Comparison of ENCODE assay signal across 14 cellular contexts in genomic region chr17:31413081-31413799, GRCh38. TPM values are rescaled to one million over a fixed set of nuclear protein-coding genes. Genes with fewer than 3 reads are reported as not detected.
DNase-seq lines count a peak whose midpoint lies in the region; ATAC-seq and TF ChIP-seq lines count a peak whose summit lies in the region.
"Had no signal": no experiment of that assay in that cellular context is flagged by ENCODE, and none has a peak within 500 bp of the region (broad histone marks: within the 10 kb centered on the region; RNA-seq: fewer than 3 reads in every experiment).

No MANE protein-coding gene starts in this region.

- ATAC-seq in GM19455 (IDR thresholded peaks at IDR 0.05; ENCODE audit: unreplicated experiment), result no peak

- no peak overlapping the region for H3K4me2 ChIP-seq in mesendoderm (ENCODE audit: low read length)
- H3K4me2 ChIP-seq: KMS-11 had no signal

- no peak for TF ChIP-seq CTCF in spleen (IDR thresholded peaks at IDR 0.05 in 8 of 11, conservative IDR thresholded peaks at IDR 0.05 in 3 of 11)

- H3K23ac ChIP-seq in mesendoderm (ENCODE audit: low read length), result peak overlapping the region; percentile 45

- no peak overlapping the region for H4K8ac ChIP-seq in mesendoderm (ENCODE audit: low read depth, low read length)

- H3K4me3 ChIP-seq in SJCRH30 (no peak overlapping the region), mesendoderm (ENCODE audit: low read length) (no peak overlapping the region), spleen (no peak overlapping the region)

- no peak for TF ChIP-seq POLR2A in spleen (IDR thresholded peaks at IDR 0.05)

- no peaks in the 10 kb centered on the region for H3K79me1 ChIP-seq in mesendoderm (ENCODE audit: low read length)

- H3K36me3 ChIP-seq in SJCRH30, result no peaks in the 10 kb centered on the region
- H3K36me3 ChIP-seq in mesendoderm (ENCODE audit: control insufficient read depth, insufficient read depth, low read length), result no peaks in the 10 kb centered on the region
- no peaks in the 10 kb centered on the region for H3K36me3 ChIP-seq in spleen

- H3K9ac ChIP-seq in mesendoderm (ENCODE audit: low read length), result no peak overlapping the region
- H3K9ac ChIP-seq: KMS-11 had no signal

- H3K9me3 ChIP-seq in SJCRH30 (replicated peaks) (no peaks in the 10 kb centered on the region), spleen (no peaks in the 10 kb centered on the region)

- peak overlapping the region; percentile 40 for H3K27ac ChIP-seq in SJCRH30
- H3K27ac ChIP-seq in cingulate gyrus (ENCODE audit: low read depth, low read length), result peak overlapping the region; percentile 98
- no peak overlapping the region for H3K27ac ChIP-seq in mesendoderm (ENCODE audit: low read depth, low read length)
- H3K27ac ChIP-seq in spleen, result no peak overlapping the region
- H3K27ac ChIP-seq: HL-60, KMS-11 had no signal

- no peak overlapping the region for H2BK15ac ChIP-seq in mesendoderm (replicated peaks; ENCODE audit: low read depth)

- intact Hi-C loops in spleen (cut with DNase I; ENCODE audit: low total_unique reads), result no loop called here

- H4K5ac ChIP-seq in mesendoderm (ENCODE audit: low read length), result no peak overlapping the region

- no peak overlapping the region for H3K56ac ChIP-seq in mesendoderm (ENCODE audit: low read length)

- H3K18ac ChIP-seq in mesendoderm (ENCODE audit: low read length), result no peak overlapping the region

- H3K27me3 ChIP-seq in SJCRH30, result no peaks in the 10 kb centered on the region
- H3K27me3 ChIP-seq in mesendoderm (ENCODE audit: insufficient read depth, low read length, poor library complexity), result no peaks in the 10 kb centered on the region
- H3K27me3 ChIP-seq in spleen (replicated peaks in 1 of 7), result peaks cover 0 to 17% (median 0%) of the 10 kb centered on the region in 7 donors

- peaks cover 55% of the 10 kb centered on the region for H3K4me1 ChIP-seq in SJCRH30
- no peaks in the 10 kb centered on the region for H3K4me1 ChIP-seq in mesendoderm (ENCODE audit: control insufficient read depth, low read depth, low read length)
- H3K4me1 ChIP-seq in spleen, result peaks cover 0 to 9% (median 2%) of the 10 kb centered on the region in 6 donors

- H2BK5ac ChIP-seq in mesendoderm (ENCODE audit: low read length), result no peak overlapping the region

- no peak overlapping the region for H3K4ac ChIP-seq in mesendoderm (ENCODE audit: low read depth, low read length)

- no peaks in the 10 kb centered on the region for H3K79me2 ChIP-seq in mesendoderm (ENCODE audit: control insufficient read depth, insufficient read depth, low read length)

- DNase-seq in SJCRH30, result peak in 1 of 2 experiments; percentile 36
- DNase-seq in mesendoderm, result no peak
- DNase-seq in spleen, result peak; percentile 31
- DNase-seq in EL, result no peak
- no peak for DNase-seq in COR-L47 (lab: John Stamatoyannopoulos, UW)
- DNase-seq in iPS-NIHi11 (ENCODE audit: low spot score), result no peak
- DNase-seq: DND-41, NCI-H1417, NCI-H187 treated with DMSO at 0.1 percent for 48 hours, SIG-M5 had no signal

- WGBS in mesendoderm (ENCODE audit: extremely low coverage, insufficient coverage, low lambda C conversion rate), result no CpG with 5 or more reads among the region's 15 CpGs
- 72 to 83% (median 81%) methylated on average over 14 to 15 of the region's 15 CpGs for WGBS in spleen, 5 donors

- H2BK120ac ChIP-seq in mesendoderm (ENCODE audit: low read depth, low read length), result no peak overlapping the region

- H2AK5ac ChIP-seq in mesendoderm (ENCODE audit: low read length), result no peak overlapping the region

RNA-seq across cellular contexts. Expression of gene RAB11FIP4, which starts 21.8 kb away (rescaled TPM):
- total RNA-seq in SJCRH30 (2014; rRNA removed; shearing (Covaris generic)), result 0.04 and 0.05 TPM in 2 replicates
- 15.0 TPM for polyA plus RNA-seq in mesendoderm (2013, experiment 1 of 2)
- polyA plus RNA-seq in mesendoderm (2013, experiment 2 of 2), result 14.8 TPM
- 10 to 100 TPM; 17.8 to 25.2 (median 22.3) TPM for total RNA-seq in spleen
- polyA plus RNA-seq in spleen, result 1 to 10 TPM; 5.5 to 8.9 (median 5.8) TPM

Comparison
In these comparisons a context has a peak if more than half of its experiments do, and no peak if none do; other contexts are left out.
1. H3K27ac ChIP-seq: peak in SJCRH30 (single experiment) and cingulate gyrus (single experiment); none in mesendoderm (single experiment) and spleen (0 of 8).
2. RNA of gene RAB11FIP4, which starts 21.8 kb away (total RNA-seq): 17.8 to 25.2 TPM in spleen; 0.04 to 0.05 TPM in SJCRH30; every median in the first group is over 10 times any median in the second.